Comparison of ENCODE assay signal across 25 cellular contexts in genomic region chr1:244874974-244875579, GRCh38. TPM values are rescaled to one million over a fixed set of nuclear protein-coding genes. Genes with fewer than 3 reads are reported as not detected.
DNase-seq lines count a peak whose midpoint lies in the region; ATAC-seq, FAIRE-seq and TF ChIP-seq lines count a peak whose summit lies in the region.
"Had no signal": no experiment of that assay in that cellular context is flagged by ENCODE, and none has a peak within 500 bp of the region (broad histone marks: within the 10 kb centered on the region; RNA-seq: fewer than 3 reads in every experiment).

No MANE protein-coding gene starts in this region.

- intact Hi-C loops in K562 (cut with micrococcal nuclease), result no loop called here

- peak; percentile 59 for ATAC-seq in K562
- ATAC-seq in HG03354 (IDR thresholded peaks at IDR 0.05; ENCODE audit: poor library complexity, severe bottlenecking, unreplicated experiment), result no peak
- ATAC-seq in GM18517 (IDR thresholded peaks at IDR 0.05; ENCODE audit: unreplicated experiment), result no peak
- ATAC-seq: activated T-cell treated with anti-CD3 and anti-CD28 coated beads, Interleukin-2, amount 50 U/mL, for 4 hours; naive thymus-derived CD4-positive, alpha-beta T cell; Panc1; right cardiac atrium had no signal

- H3K27ac ChIP-seq in K562 (ENCODE audit: extremely low read depth, low read depth, low read length), result no peak overlapping the region
- H3K27ac ChIP-seq: breast epithelium, thyroid gland had no signal

- H3K36me3 ChIP-seq in K562 (ENCODE audit: control insufficient read depth, insufficient read depth, low read length), result no peaks in the 10 kb centered on the region
- H3K36me3 ChIP-seq: breast epithelium, thyroid gland had no signal

- no peak for TF ChIP-seq CTCF in K562 (IDR thresholded peaks at IDR 0.05 in 2 of 3, conservative IDR thresholded peaks at IDR 0.05 in 1 of 3; ENCODE audit: insufficient read depth in 2 of 3, low read depth in 1 of 3, low read length in 3 of 3)

- no peak overlapping the region for H3K4me2 ChIP-seq in K562 (ENCODE audit: insufficient read depth, low read length)

- CTCF ChIA-PET in K562 (lab: Yijun Ruan, JAX; ENCODE audit: low intra/inter-chr PET ratio), result no interaction called here

- H3K9me1 ChIP-seq in K562 (ENCODE audit: control insufficient read depth, insufficient read depth, low read length), result no peaks in the 10 kb centered on the region

- FAIRE-seq in K562 (lab: Jason Lieb, UNC), result no peak
- FAIRE-seq: colon, endometrium had no signal

- no peak for TF ChIP-seq RAD21 in K562 (CRISPR knock-in tag; conservative IDR thresholded peaks at IDR 0.05 in 1 of 2, IDR thresholded peaks at IDR 0.05 in 1 of 2)

- H3K9me3 ChIP-seq in K562 (replicated peaks; ENCODE audit: control insufficient read depth, insufficient read depth, low read depth, low read length), result no peaks in the 10 kb centered on the region
- H3K9me3 ChIP-seq: breast epithelium, Caco-2, thyroid gland had no signal

- H4K20me1 ChIP-seq in K562 (replicated peaks; ENCODE audit: control insufficient read depth, insufficient read depth, low read length), result no peaks in the 10 kb centered on the region

- TF ChIP-seq EP300 in K562 (IDR thresholded peaks at IDR 0.05; ENCODE audit: low read length), result no peak

- no peak overlapping the region for H3K4me3 ChIP-seq in K562
- H3K4me3 ChIP-seq: breast epithelium, thyroid gland had no signal

- no TSS peak for BruUV-seq in K562 (replicated peaks; lab: Mats Ljungman, UMichigan)

- no peaks in the 10 kb centered on the region; a peak in 2 of 5 replicates for H3K4me1 ChIP-seq in K562 (replicated peaks in 1 of 2; ENCODE audit: control insufficient read depth in 2 of 2, insufficient read depth in 2 of 2, low read length in 2 of 2)
- H3K4me1 ChIP-seq: breast epithelium, Caco-2, thyroid gland had no signal

- WGBS in K562 (ENCODE audit: insufficient coverage, low coverage, missing lambda C conversion rate), result 31% methylated on average over 7 of the region's 7 CpGs

- TF ChIP-seq POLR2A in K562 (conservative IDR thresholded peaks at IDR 0.05), result no peak

- in situ Hi-C loops in K562 (cut with MboI), result no loop called here

- DNase-seq in NCI-H510A treated with DMSO at 0.1 percent for 48 hours (lab: John Stamatoyannopoulos, UW), result peak; percentile 25
- DNase-seq in NCI-H510A (lab: John Stamatoyannopoulos, UW), result no peak
- peak; percentile 72 to 82 for DNase-seq in NCI-H2081 (lab: John Stamatoyannopoulos, UW)
- no peak for DNase-seq in K562 (ENCODE audit: extremely low read depth in 1 of 4, low spot score in 3 of 4)
- DNase-seq in retina, result peak; percentile 26
- no peak for DNase-seq in AML-193 (lab: John Stamatoyannopoulos, UW)
- DNase-seq: activated CD4-positive, alpha-beta T cell treated with anti-CD3 and anti-CD28 coated beads for 1 hour; activated CD8-positive, alpha-beta memory T cell treated with anti-CD3 and anti-CD28 coated beads for 24 hours; activated naive CD4-positive, alpha-beta T cell treated with Interleukin-2 at 50 U/mL for 16 hours; activated T-cell treated with anti-CD3 and anti-CD28 coated beads, Interleukin-2, amount 50 U/mL, for 4 hours; amniotic stem cell; Caco-2; KBM-7; naive thymus-derived CD4-positive, alpha-beta T cell; NCI-H2029 treated with DMSO at 0.1 percent for 48 hours; right cardiac atrium; stimulated activated CD4-positive, alpha-beta T cell treated with anti-CD3 and anti-CD28 coated beads, Interleukin-12 subunit alpha, Interleukin-12 subunit beta, amount 100 ng/mL, for 4 hours; stimulated activated CD4-positive, alpha-beta T cell treated with anti-CD3 and anti-CD28 coated beads, Interleukin-4, amount 100 ng/mL, for 4 hours; thyroid gland had no signal

- POLR2A ChIA-PET in K562 (lab: Yijun Ruan, JAX), result interaction anchor here (1.0 to 2.4 kb wide), 2 partner anchors 9 to 20 kb away, joined by 3 to 14 read pairs; no protein-coding TSS in a partner anchor

- H3K27me3 ChIP-seq in K562 (ENCODE audit: control insufficient read depth in 2 of 2, insufficient read depth in 2 of 2, low read length in 2 of 2), result no peaks in the 10 kb centered on the region
- H3K27me3 ChIP-seq: breast epithelium, thyroid gland had no signal

- H3K9ac ChIP-seq in K562 (ENCODE audit: insufficient read depth in 1 of 2, low read depth in 2 of 2, low read length in 2 of 2), result no peak overlapping the region

- no peaks in the 10 kb centered on the region for H3K79me2 ChIP-seq in K562 (ENCODE audit: control insufficient read depth, insufficient read depth, low read length)

- no peak overlapping the region for H2AFZ ChIP-seq in K562 (ENCODE audit: low read depth, low read length)

TF ChIP-seq in K562, 482 proteins besides CTCF, POLR2A, EP300 and RAD21:
- TF ChIP-seq RFX5 (IDR thresholded peaks at IDR 0.05; ENCODE audit: low read depth, low read length), result no peak
- no peak for TF ChIP-seq ZNF24 (IDR thresholded peaks at IDR 0.05)
- TF ChIP-seq SIX5 (IDR thresholded peaks at IDR 0.05; ENCODE audit: borderline replicate concordance in 1 of 2, insufficient read depth in 1 of 2, low read depth in 1 of 2, low read length in 2 of 2), result no peak
- no peak for TF ChIP-seq IRF2 (CRISPR knock-in tag; IDR thresholded peaks at IDR 0.05)
- no peak for TF ChIP-seq ZNF668 (CRISPR knock-in tag; IDR thresholded peaks at IDR 0.05)
- TF ChIP-seq EWSR1 (IDR thresholded peaks at IDR 0.05; ENCODE audit: borderline replicate concordance, low read depth, partially characterized antibody), result no peak
TF ChIP-seq in K562: peak in this region for 0.

RNA-seq across cellular contexts. Expression of gene HNRNPU, which starts 10.7 kb away (rescaled TPM):
- 223 and 1,039 TPM in 2 replicates for total RNA-seq in K562 (2011; cell fraction: chromatin; rRNA removed; ENCODE audit: low replicate concordance)
- 91.7 and 116 TPM in 2 replicates for total RNA-seq in K562 (2011; cell fraction: nucleolus; rRNA removed)
- total RNA-seq in K562 (2011; cell fraction: nucleoplasm; rRNA removed), result 330 and 565 TPM in 2 replicates
- total RNA-seq in K562 (2014; rRNA removed), result 668 and 711 TPM in 2 replicates
- total RNA-seq in K562 (2014; rRNA removed; fragmentation: Illumina TruSeq; extraction: Trizol), result 445 and 505 TPM in 2 replicates
- total RNA-seq in K562 (2015; rRNA removed; fragmentation: Illumina TruSeq; extraction: Trizol), result 643 and 670 TPM in 2 replicates
- total RNA-seq in K562 (2021), result 482 and 577 TPM in 2 replicates
- polyA plus RNA-seq in K562 (2011; rRNA removed), result 268 and 377 TPM in 2 replicates
- polyA plus RNA-seq in K562 (2011; cell fraction: cytosol; rRNA removed), result 76.3 and 102 TPM in 2 replicates
- polyA plus RNA-seq in K562 (2011; cell fraction: nucleus; rRNA removed), result 225 and 265 TPM in 2 replicates
- 288 and 679 TPM in 2 replicates for polyA plus RNA-seq in K562 (2012)
- polyA plus RNA-seq in K562 (2014; fragmentation: Illumina TruSeq; extraction: Trizol), result 629 and 777 TPM in 2 replicates
- 100 to 1,000 TPM; 159 to 174 TPM for polyA plus RNA-seq in K562 (2014; fragmentation: Nextera tagmentation; extraction: Ambion mirVana)
- 519 and 621 TPM in 2 replicates for polyA plus RNA-seq in K562 (2014; rRNA removed)
- 545 and 750 TPM in 2 replicates for polyA minus RNA-seq in K562 (2011; rRNA and poly(A)+ RNA removed)
- 202 and 313 TPM in 2 replicates for polyA minus RNA-seq in K562 (2011; cell fraction: cytosol; rRNA and poly(A)+ RNA removed)
- polyA minus RNA-seq in K562 (2011; cell fraction: nucleus; rRNA and poly(A)+ RNA removed), result 148 and 261 TPM in 2 replicates

RNA-seq across cellular contexts. Expression of gene COX20, which starts 39.6 kb away (rescaled TPM):
- 12.0 and 57.2 TPM in 2 replicates for total RNA-seq in K562 (2011; cell fraction: chromatin; rRNA removed; ENCODE audit: low replicate concordance)
- total RNA-seq in K562 (2011; cell fraction: nucleolus; rRNA removed), result 9.8 and 15.1 TPM in 2 replicates
- 27.4 and 66.6 TPM in 2 replicates for total RNA-seq in K562 (2011; cell fraction: nucleoplasm; rRNA removed)
- total RNA-seq in K562 (2014; rRNA removed) (41.5 and 47.2 TPM in 2 replicates), K562 (2014; rRNA removed; fragmentation: Illumina TruSeq; extraction: Trizol) (72.8 and 92.9 TPM in 2 replicates), K562 (2015; rRNA removed; fragmentation: Illumina TruSeq; extraction: Trizol) (77.9 and 84.3 TPM in 2 replicates), K562 (2021) (51.6 and 60.0 TPM in 2 replicates)
- polyA plus RNA-seq in K562 (2011; rRNA removed) (30.6 and 55.6 TPM in 2 replicates), K562 (2014; fragmentation: Illumina TruSeq; extraction: Trizol) (99.5 and 106 TPM in 2 replicates), K562 (2014; fragmentation: Nextera tagmentation; extraction: Ambion mirVana) (100 to 1,000 TPM; 145 to 171 TPM), K562 (2014; rRNA removed) (122 and 192 TPM in 2 replicates)
- 10.0 and 20.6 TPM in 2 replicates for polyA plus RNA-seq in K562 (2011; cell fraction: cytosol; rRNA removed)
- polyA plus RNA-seq in K562 (2011; cell fraction: nucleus; rRNA removed), result 19.3 and 20.9 TPM in 2 replicates
- polyA plus RNA-seq in K562 (2012), result 47.6 and 108 TPM in 2 replicates
- polyA minus RNA-seq in K562 (2011; rRNA and poly(A)+ RNA removed), result 27.2 and 34.7 TPM in 2 replicates
- 6.5 and 6.7 TPM in 2 replicates for polyA minus RNA-seq in K562 (2011; cell fraction: cytosol; rRNA and poly(A)+ RNA removed)
- 30.8 and 45.2 TPM in 2 replicates for polyA minus RNA-seq in K562 (2011; cell fraction: nucleus; rRNA and poly(A)+ RNA removed)

Comparison
In these comparisons a context has a peak if more than half of its experiments do, and no peak if none do; other contexts are left out.
1. DNase-seq: peak in NCI-H510A treated with DMSO at 0.1 percent for 48 hours (single experiment), NCI-H2081 (2 of 2) and retina (single experiment); none in NCI-H510A (single experiment), K562 (0 of 4) and AML-193 (0 of 2).